23 cellular contexts compared by ENCODE assay signal in the genomic region with DNA sequence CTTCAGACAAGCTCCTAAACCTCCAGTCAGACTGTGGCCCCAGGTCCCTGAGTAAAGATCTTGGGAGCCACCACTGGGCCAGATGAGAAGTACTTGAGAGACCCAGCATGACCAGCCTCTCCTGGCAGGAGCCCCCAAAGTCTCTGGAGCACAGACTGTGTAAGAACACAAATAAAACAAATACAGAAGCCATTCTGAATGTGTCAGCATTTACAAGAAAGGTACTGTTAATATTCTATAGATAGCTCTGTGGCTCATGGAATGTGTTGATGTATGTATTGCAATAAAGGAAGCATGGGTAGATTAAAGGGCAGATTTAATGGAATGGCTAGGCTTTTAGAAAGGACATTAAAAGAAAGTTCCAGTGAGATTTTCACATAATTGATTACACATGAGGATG.
"Had no signal": no experiment of that assay in that cellular context is flagged by ENCODE, and none has a peak within 500 bp of the region (broad histone marks: within the 10 kb centered on the region; RNA-seq: fewer than 3 reads in every experiment).

No MANE protein-coding gene starts in this region.

- H3K4me3 Mint-ChIP-seq: activated CD4-positive, alpha-beta T cell treated with anti-CD3 and anti-CD28 coated beads for 36 hours; stimulated activated naive CD8-positive, alpha-beta T cell treated with anti-CD3 and anti-CD28 coated beads, Interleukin-15, Interleukin-2, amounts not matched to agents 100 ng/mL and 50 ng/mL, for 24 hours; T-helper 2 cell treated with Interferon-gamma antibody and Interleukin-4, amounts not matched to agents 5 μg/mL and 100 μg/mL, for 36 hours; WTC11 had no signal

- H3K9me3 ChIP-seq: psoas muscle, thoracic aorta, upper lobe of left lung had no signal

- H3K27ac Mint-ChIP-seq: activated CD4-positive, alpha-beta T cell treated with anti-CD3 and anti-CD28 coated beads for 36 hours; activated naive CD4-positive, alpha-beta T cell treated with anti-CD3 and anti-CD28 coated beads, Interleukin-2, amount 50 U/mL, for 72 hours; stimulated activated naive CD8-positive, alpha-beta T cell treated with anti-CD3 and anti-CD28 coated beads, Interleukin-15, Interleukin-2, amounts not matched to agents 100 ng/mL and 50 ng/mL, for 24 hours; T-helper 2 cell treated with Interferon-gamma antibody and Interleukin-4, amounts not matched to agents 5 μg/mL and 100 μg/mL, for 36 hours; WTC11 had no signal

- H3K9me3 Mint-ChIP-seq: activated naive CD4-positive, alpha-beta T cell treated with anti-CD3 and anti-CD28 coated beads, Interleukin-2, amount 50 U/mL, for 72 hours; stimulated activated naive CD8-positive, alpha-beta T cell treated with anti-CD3 and anti-CD28 coated beads, Interleukin-15, Interleukin-2, amounts not matched to agents 100 ng/mL and 50 ng/mL, for 24 hours; T-helper 2 cell treated with Interferon-gamma antibody and Interleukin-4, amounts not matched to agents 5 μg/mL and 100 μg/mL, for 36 hours; WTC11 had no signal

- H3K36me3 Mint-ChIP-seq: WTC11 had no signal

- H3K36me3 ChIP-seq: thoracic aorta, upper lobe of left lung had no signal

- H3K4me3 ChIP-seq: dorsolateral prefrontal cortex, lung, psoas muscle, skin epidermis, thoracic aorta, upper lobe of left lung had no signal

- H3K27ac ChIP-seq: psoas muscle, thoracic aorta, upper lobe of left lung had no signal

- H3K4me1 ChIP-seq: psoas muscle had no signal

- DNase-seq: activated CD4-positive, alpha-beta T cell treated with anti-CD3 and anti-CD28 coated beads for 36 hours; activated CD4-positive, alpha-beta T cell treated with anti-CD3 and anti-CD28 coated beads, Interleukin-2, amount 50 U/mL, for 48 hours; activated gamma-delta T cell; amniotic stem cell; kidney; midbrain; psoas muscle; right cardiac atrium; stimulated activated CD4-positive, alpha-beta T cell treated with anti-CD3 and anti-CD28 coated beads, Interleukin-15, amount 100 ng/mL, for 24 hours; stimulated activated CD4-positive, alpha-beta T cell treated with anti-CD3 and anti-CD28 coated beads, Interleukin-2, amount 100 ng/mL, for 48 hours; SW 1271 had no signal

- ATAC-seq: activated CD4-positive, alpha-beta T cell treated with anti-CD3 and anti-CD28 coated beads for 36 hours; activated naive CD4-positive, alpha-beta T cell treated with anti-CD3 and anti-CD28 coated beads, Interleukin-2, amount 50 U/mL, for 72 hours; left lobe of liver; psoas muscle; right cardiac atrium; WTC11 had no signal

- FAIRE-seq: frontal cortex, kidney, TTC549 had no signal
